Comparison of ENCODE assay signal across 12 cellular contexts in genomic region chr17:30956764-30957374, GRCh38. TPM values are rescaled to one million over a fixed set of nuclear protein-coding genes. Genes with fewer than 3 reads are reported as not detected.
A peak's percentile ranks its signal among the peaks of the same experiment; 100 is the strongest.
DNase-seq lines count a peak whose midpoint lies in the region; ATAC-seq, FAIRE-seq and TF ChIP-seq lines count a peak whose summit lies in the region.
"Had no signal": no experiment of that assay in that cellular context is flagged by ENCODE, and none has a peak within 500 bp of the region (broad histone marks: within the 10 kb centered on the region; RNA-seq: fewer than 3 reads in every experiment).

No MANE protein-coding gene starts in this region.

- no peaks in the 10 kb centered on the region for H3K27me3 ChIP-seq in DOHH2 (ENCODE audit: control insufficient read depth, low read length)
- H3K27me3 ChIP-seq in astrocyte (ENCODE audit: insufficient read depth, low read length), result no peaks in the 10 kb centered on the region
- no peaks in the 10 kb centered on the region for H3K27me3 ChIP-seq in right atrium auricular region
- no peaks in the 10 kb centered on the region for H3K27me3 ChIP-seq in psoas muscle (ENCODE audit: insufficient read depth in 3 of 3, low read length in 2 of 3)

- no peak for FAIRE-seq in astrocyte (lab: Jason Lieb, UNC)
- FAIRE-seq: HTR-8/SVneo had no signal

- H3K36me3 ChIP-seq in DOHH2 (ENCODE audit: control insufficient read depth, low read length) (no peaks in the 10 kb centered on the region; the same call in 1 of the 2 replicates), astrocyte (ENCODE audit: insufficient read depth, low read length) (no peaks in the 10 kb centered on the region), right atrium auricular region (no peaks in the 10 kb centered on the region), psoas muscle (ENCODE audit: insufficient read depth in 1 of 2, low read depth in 1 of 2) (no peaks in the 10 kb centered on the region)

- no peak overlapping the region for H3K4me3 Mint-ChIP-seq in astrocyte (ENCODE audit: unreplicated experiment)
- H3K4me3 Mint-ChIP-seq: CD4-positive, alpha-beta T cell had no signal

- intact Hi-C loops in psoas muscle (cut with DNase I), result no loop called here

- H3K27ac ChIP-seq in DOHH2 (ENCODE audit: low read depth, low read length) (peak overlapping the region; percentile 19), astrocyte (ENCODE audit: low read depth, low read length) (no peak overlapping the region), right atrium auricular region (peak overlapping the region; percentile 33 to 46), psoas muscle (peak overlapping the region; percentile 27)

- H3K9me3 Mint-ChIP-seq in astrocyte (ENCODE audit: unreplicated experiment), result no peaks in the 10 kb centered on the region
- H3K9me3 Mint-ChIP-seq: CD4-positive, alpha-beta T cell had no signal

- DNase-seq in astrocyte (ENCODE audit: low read depth), result no peak
- no peak for DNase-seq in right atrium auricular region (ENCODE audit: low spot score)
- peak in 1 of 2 donors; percentile 28 for DNase-seq in psoas muscle
- no peak for DNase-seq in NCI-H2171 (lab: John Stamatoyannopoulos, UW)
- DNase-seq in NOMO-1 (lab: John Stamatoyannopoulos, UW; ENCODE audit: unreplicated experiment in 2 of 2), result no peak
- DNase-seq in mucosa of gallbladder (ENCODE audit: low spot score), result no peak
- no peak for DNase-seq in AML-193 (lab: John Stamatoyannopoulos, UW)
- DNase-seq: CD4-positive, alpha-beta T cell; T-helper 1 cell had no signal

- H3K4me1 Mint-ChIP-seq in astrocyte (ENCODE audit: low read depth, unreplicated experiment), result peaks cover 5% of the 10 kb centered on the region

- H4K20me1 ChIP-seq in DOHH2 (ENCODE audit: control insufficient read depth, insufficient read depth, low read depth, low read length) (no peaks in the 10 kb centered on the region), astrocyte (ENCODE audit: insufficient read depth, low read length) (no peaks in the 10 kb centered on the region)

- H3K27me3 Mint-ChIP-seq in astrocyte (ENCODE audit: low read depth, unreplicated experiment), result no peaks in the 10 kb centered on the region
- H3K27me3 Mint-ChIP-seq: CD4-positive, alpha-beta T cell had no signal

- peak overlapping the region; percentile 78 for H2AFZ ChIP-seq in astrocyte (ENCODE audit: low read depth, low read length)

- H3K36me3 Mint-ChIP-seq in astrocyte (ENCODE audit: low read depth, unreplicated experiment), result no peaks in the 10 kb centered on the region

- WGBS in psoas muscle, 3 donors, result 26 to 36% (median 29%) methylated on average over 8 of the region's 8 CpGs

- no peak for ATAC-seq in psoas muscle
- ATAC-seq: HCT116 had no signal

- TF ChIP-seq CTCF in DOHH2 (IDR thresholded peaks at IDR 0.05; ENCODE audit: low read depth, low read length, poor library complexity, severe bottlenecking) (no peak), astrocyte (IDR thresholded peaks at IDR 0.05; ENCODE audit: insufficient read depth, low read depth, low read length) (no peak), right atrium auricular region (IDR thresholded peaks at IDR 0.05) (no peak), psoas muscle (IDR thresholded peaks at IDR 0.05) (no peak)

- H3K27ac Mint-ChIP-seq in astrocyte (ENCODE audit: unreplicated experiment), result no peak overlapping the region
- H3K27ac Mint-ChIP-seq: CD4-positive, alpha-beta T cell had no signal

- no peaks in the 10 kb centered on the region for H3K9me2 ChIP-seq in DOHH2 (replicated peaks; ENCODE audit: control insufficient read depth, low read length)

- peaks cover 12% of the 10 kb centered on the region for H3F3A ChIP-seq in DOHH2 (ENCODE audit: control insufficient read depth, insufficient read depth)

- no peaks in the 10 kb centered on the region for H3K9me3 ChIP-seq in DOHH2 (ENCODE audit: control insufficient read depth, insufficient read depth, low read length)
- no peaks in the 10 kb centered on the region for H3K9me3 ChIP-seq in astrocyte (ENCODE audit: insufficient read depth, low read depth, low read length)
- no peaks in the 10 kb centered on the region for H3K9me3 ChIP-seq in right atrium auricular region
- no peaks in the 10 kb centered on the region for H3K9me3 ChIP-seq in psoas muscle

- no peaks in the 10 kb centered on the region for H3K79me2 ChIP-seq in DOHH2 (ENCODE audit: control insufficient read depth, low read length)
- no peaks in the 10 kb centered on the region for H3K79me2 ChIP-seq in astrocyte (ENCODE audit: insufficient read depth, low read length)

- H3K4me1 ChIP-seq in DOHH2 (ENCODE audit: control insufficient read depth, low read length) (peaks cover 88% of the 10 kb centered on the region), astrocyte (ENCODE audit: insufficient read depth, low read length) (no peaks in the 10 kb centered on the region), right atrium auricular region (peaks cover 0 to 29% of the 10 kb centered on the region in 2 donors), psoas muscle (no peaks in the 10 kb centered on the region)

- H3K9ac ChIP-seq in astrocyte (ENCODE audit: low read length), result peak overlapping the region; percentile 11

- H3K4me3 ChIP-seq in DOHH2 (ENCODE audit: low read length), result no peak overlapping the region; the same call in 1 of the 2 replicates
- no peak overlapping the region for H3K4me3 ChIP-seq in astrocyte (ENCODE audit: insufficient read depth, low read depth, low read length)
- no peak overlapping the region for H3K4me3 ChIP-seq in right atrium auricular region
- H3K4me3 ChIP-seq in psoas muscle, result no peak overlapping the region

- H3K4me2 ChIP-seq in DOHH2 (ENCODE audit: low read length) (peak overlapping the region; percentile 61), astrocyte (ENCODE audit: low read length) (peak overlapping the region; percentile 24)

RNA-seq across cellular contexts. Expression of gene RNF135, which starts 14.0 kb away (rescaled TPM):
- 5.6 and 7.5 TPM in 2 replicates for total RNA-seq in astrocyte
- total RNA-seq in right atrium auricular region, result 10 to 100 TPM in 1 of 2 donors, 1 to 10 TPM in 1; 6.9 to 13.1 TPM
- total RNA-seq in psoas muscle, result 1 to 10 TPM; 5.8 to 7.3 (median 6.8) TPM
- 1 to 10 TPM; 2.4 to 5.3 (median 3.4) TPM for polyA plus RNA-seq in psoas muscle
- 22.3 TPM for total RNA-seq in mucosa of gallbladder

RNA-seq across cellular contexts. Expression of gene ADAP2, which starts 35.1 kb away (rescaled TPM):
- total RNA-seq in astrocyte (0.89 and 1.1 TPM in 2 replicates), right atrium auricular region (10 to 100 TPM in 1 of 2 donors, 1 to 10 TPM in 1; 4.3 to 11.1 TPM), psoas muscle (1 to 10 TPM; 3.4 to 4.6 (median 4.1) TPM), mucosa of gallbladder (21.7 TPM)
- polyA plus RNA-seq in psoas muscle, result 1 to 10 TPM; 1.0 to 2.2 (median 1.1) TPM

RNA-seq across cellular contexts. Expression of gene TEFM, which starts 50.8 kb away (rescaled TPM):
- total RNA-seq in astrocyte (11.5 and 13.0 TPM in 2 replicates), right atrium auricular region (10 to 100 TPM in 1 of 2 donors, 1 to 10 TPM in 1; 6.6 to 11.0 TPM), psoas muscle (10 to 100 TPM in 2 of 4 donors, 1 to 10 TPM in 2; 8.0 to 12.5 (median 9.8) TPM), mucosa of gallbladder (12.0 TPM)
- 10 to 100 TPM; 10.6 to 37.0 (median 24.0) TPM for polyA plus RNA-seq in psoas muscle
